24 cellular contexts compared by ENCODE assay signal in genomic region chr5:137939331-137939730, GRCh38. TPM values are rescaled to one million over a fixed set of nuclear protein-coding genes. Genes with fewer than 3 reads are reported as not detected.
DNase-seq lines count a peak whose midpoint lies in the region; ATAC-seq, FAIRE-seq and TF ChIP-seq lines count a peak whose summit lies in the region.
"Had no signal": no experiment of that assay in that cellular context is flagged by ENCODE, and none has a peak within 500 bp of the region (broad histone marks: within the 10 kb centered on the region; RNA-seq: fewer than 3 reads in every experiment).

No MANE protein-coding gene starts in this region.

- H3K4me2 ChIP-seq in endothelial cell of umbilical vein (ENCODE audit: insufficient read depth, low read length), result no peak overlapping the region
- H3K4me2 ChIP-seq: BLaER1 had no signal

- peaks cover 36% of the 10 kb centered on the region for H3K36me3 Mint-ChIP-seq in activated CD8-positive, alpha-beta T cell treated with anti-CD3 and anti-CD28 coated beads for 36 hours (ENCODE audit: low read depth)
- peaks cover 56% of the 10 kb centered on the region for H3K36me3 Mint-ChIP-seq in activated CD8-positive, alpha-beta T cell treated with anti-CD3 and anti-CD28 coated beads, Interleukin-2, amount 10 ng/mL, durations not matched to agents 7 days and 5 days (ENCODE audit: low read depth)
- peaks cover 64% of the 10 kb centered on the region for H3K36me3 Mint-ChIP-seq in stimulated activated naive CD8-positive, alpha-beta T cell treated with anti-CD3 and anti-CD28 coated beads, Interleukin-15, Interleukin-2, amounts not matched to agents 100 ng/mL and 50 ng/mL, for 24 hours (ENCODE audit: low read depth)

- CTCF ChIA-PET in activated CD8-positive, alpha-beta T cell treated with anti-CD3 and anti-CD28 coated beads for 36 hours (lab: Charles Lee), result no interaction called here
- CTCF ChIA-PET in activated CD8-positive, alpha-beta T cell treated with anti-CD3 and anti-CD28 coated beads, Interleukin-2, amount 10 ng/mL, durations not matched to agents 7 days and 5 days (lab: Charles Lee), result interaction anchor here (0.8 kb wide), 1 partner anchor 201 kb away, joined by 3 read pairs; no protein-coding TSS in a partner anchor
- CTCF ChIA-PET in endothelial cell of umbilical vein (lab: Charles Lee), result interaction anchor here (1.0 to 2.0 kb wide), 4 partner anchors 9 to 160 kb away, joined by 3 to 7 read pairs (median 4); no protein-coding TSS in a partner anchor

- H3K79me2 ChIP-seq in endothelial cell of umbilical vein (ENCODE audit: control insufficient read depth, insufficient read depth, low read length), result no peaks in the 10 kb centered on the region

- intact Hi-C loops in activated CD8-positive, alpha-beta T cell treated with anti-CD3 and anti-CD28 coated beads for 36 hours (cut with micrococcal nuclease), result no loop called here
- intact Hi-C loops in endothelial cell of umbilical vein (cut with micrococcal nuclease), result no loop called here

- no peaks in the 10 kb centered on the region for H3K27me3 Mint-ChIP-seq in activated CD8-positive, alpha-beta T cell treated with anti-CD3 and anti-CD28 coated beads for 36 hours
- H3K27me3 Mint-ChIP-seq in activated CD8-positive, alpha-beta T cell treated with anti-CD3 and anti-CD28 coated beads, Interleukin-2, amount 10 ng/mL, durations not matched to agents 7 days and 5 days (ENCODE audit: low read depth), result no peaks in the 10 kb centered on the region
- H3K27me3 Mint-ChIP-seq in stimulated activated naive CD8-positive, alpha-beta T cell treated with anti-CD3 and anti-CD28 coated beads, Interleukin-15, Interleukin-2, amounts not matched to agents 100 ng/mL and 50 ng/mL, for 24 hours, result no peaks in the 10 kb centered on the region
- H3K27me3 Mint-ChIP-seq: CD4-positive, alpha-beta memory T cell had no signal

- H3K9me3 Mint-ChIP-seq in activated CD8-positive, alpha-beta T cell treated with anti-CD3 and anti-CD28 coated beads for 36 hours, result no peaks in the 10 kb centered on the region
- no peaks in the 10 kb centered on the region for H3K9me3 Mint-ChIP-seq in activated CD8-positive, alpha-beta T cell treated with anti-CD3 and anti-CD28 coated beads, Interleukin-2, amount 10 ng/mL, durations not matched to agents 7 days and 5 days (ENCODE audit: insufficient read depth)
- H3K9me3 Mint-ChIP-seq in stimulated activated naive CD8-positive, alpha-beta T cell treated with anti-CD3 and anti-CD28 coated beads, Interleukin-15, Interleukin-2, amounts not matched to agents 100 ng/mL and 50 ng/mL, for 24 hours, result no peaks in the 10 kb centered on the region
- H3K9me3 Mint-ChIP-seq: CD4-positive, alpha-beta memory T cell had no signal

- peaks cover 5 to 7% of the 10 kb centered on the region in 2 experiments for H3K36me3 ChIP-seq in endothelial cell of umbilical vein (ENCODE audit: control insufficient read depth in 2 of 2, extremely low read depth in 1 of 2, insufficient read depth in 2 of 2, low read length in 2 of 2)

- no peak for DNase-seq in activated CD8-positive, alpha-beta T cell treated with anti-CD3 and anti-CD28 coated beads for 36 hours
- no peak for DNase-seq in activated CD8-positive, alpha-beta T cell treated with anti-CD3 and anti-CD28 coated beads, Interleukin-2, amount 10 ng/mL, durations not matched to agents 7 days and 5 days
- no peak for DNase-seq in stimulated activated naive CD8-positive, alpha-beta T cell treated with anti-CD3 and anti-CD28 coated beads, Interleukin-15, Interleukin-2, amounts not matched to agents 100 U/mL and 50 U/mL, for 24 hours
- no peak for DNase-seq in endothelial cell of umbilical vein (ENCODE audit: low read depth, low spot score)
- DNase-seq: Calu3; CD4-positive, alpha-beta memory T cell; GOT3; IMR-90; MG63; NCI-H1048; NCI-H1436; NCI-H1930; NCI-H345; NCI-H524 treated with DMSO at 0.1 percent for 48 hours had no signal

- peaks cover 19% of the 10 kb centered on the region for H3K4me1 Mint-ChIP-seq in activated CD8-positive, alpha-beta T cell treated with anti-CD3 and anti-CD28 coated beads for 36 hours (ENCODE audit: low read depth)
- no peaks in the 10 kb centered on the region for H3K4me1 Mint-ChIP-seq in activated CD8-positive, alpha-beta T cell treated with anti-CD3 and anti-CD28 coated beads, Interleukin-2, amount 10 ng/mL, durations not matched to agents 7 days and 5 days (ENCODE audit: low read depth)
- H3K4me1 Mint-ChIP-seq in stimulated activated naive CD8-positive, alpha-beta T cell treated with anti-CD3 and anti-CD28 coated beads, Interleukin-15, Interleukin-2, amounts not matched to agents 100 ng/mL and 50 ng/mL, for 24 hours (ENCODE audit: low read depth), result peaks cover 39% of the 10 kb centered on the region

- TSS peak; percentile 16 for BruUV-seq in endothelial cell of umbilical vein (replicated peaks; lab: Mats Ljungman, UMichigan)

- no peaks in the 10 kb centered on the region for H4K20me1 ChIP-seq in endothelial cell of umbilical vein (replicated peaks; ENCODE audit: control insufficient read depth, extremely low read depth, insufficient read depth, low read length)
- H4K20me1 ChIP-seq: BLaER1 had no signal

- no peak overlapping the region for H3K27ac ChIP-seq in endothelial cell of umbilical vein (ENCODE audit: insufficient read depth, low read depth, low read length)
- H3K27ac ChIP-seq: BLaER1 had no signal

- no peak for ATAC-seq in activated CD8-positive, alpha-beta T cell treated with anti-CD3 and anti-CD28 coated beads for 36 hours
- ATAC-seq in activated CD8-positive, alpha-beta T cell treated with anti-CD3 and anti-CD28 coated beads, Interleukin-2, amount 10 ng/mL, durations not matched to agents 7 days and 5 days, result no peak
- ATAC-seq in stimulated activated naive CD8-positive, alpha-beta T cell treated with anti-CD3 and anti-CD28 coated beads, Interleukin-15, Interleukin-2, amounts not matched to agents 100 U/mL and 50 U/mL, for 24 hours, result no peak
- no peak for ATAC-seq in HG03521 (IDR thresholded peaks at IDR 0.05; ENCODE audit: unreplicated experiment)
- no peak for ATAC-seq in activated CD4-positive, CD25-positive, alpha-beta regulatory T cell treated with anti-CD3 and anti-CD28 coated beads, Interleukin-2, amount 50 U/mL, for 24 hours
- ATAC-seq: HCT116 had no signal

- H3K4me3 ChIP-seq in endothelial cell of umbilical vein (replicated peaks in 1 of 3; ENCODE audit: insufficient read depth in 1 of 3, low read depth in 1 of 3, low read length in 3 of 3), result no peak overlapping the region
- H3K4me3 ChIP-seq: BLaER1, MG63 had no signal

- TF ChIP-seq POLR2A in endothelial cell of umbilical vein (IDR thresholded peaks at IDR 0.05; ENCODE audit: low read depth, low read length), result no peak

- H3K9ac ChIP-seq in endothelial cell of umbilical vein (replicated peaks; ENCODE audit: extremely low read depth, insufficient read depth, low read length), result no peak overlapping the region
- H3K9ac ChIP-seq: BLaER1 had no signal

- POLR2A ChIA-PET in activated CD8-positive, alpha-beta T cell treated with anti-CD3 and anti-CD28 coated beads for 36 hours (lab: Charles Lee), result no interaction called here
- POLR2A ChIA-PET in activated CD8-positive, alpha-beta T cell treated with anti-CD3 and anti-CD28 coated beads, Interleukin-2, amount 10 ng/mL, durations not matched to agents 7 days and 5 days (lab: Charles Lee), result no interaction called here
- POLR2A ChIA-PET in endothelial cell of umbilical vein (lab: Charles Lee), result no interaction called here

- no peaks in the 10 kb centered on the region for H3K9me1 ChIP-seq in endothelial cell of umbilical vein (replicated peaks; ENCODE audit: control insufficient read depth, extremely low read depth, insufficient read depth, low read length)

- TF ChIP-seq CTCF in activated CD8-positive, alpha-beta T cell treated with anti-CD3 and anti-CD28 coated beads for 36 hours (IDR thresholded peaks at IDR 0.05), result no peak
- TF ChIP-seq CTCF in endothelial cell of umbilical vein (IDR thresholded peaks at IDR 0.05; ENCODE audit: extremely low read depth in 1 of 2, insufficient read depth in 1 of 2, low read depth in 1 of 2, low read length in 2 of 2), result no peak

- no peak overlapping the region for H3K4me3 Mint-ChIP-seq in activated CD8-positive, alpha-beta T cell treated with anti-CD3 and anti-CD28 coated beads for 36 hours
- H3K4me3 Mint-ChIP-seq in activated CD8-positive, alpha-beta T cell treated with anti-CD3 and anti-CD28 coated beads, Interleukin-2, amount 10 ng/mL, durations not matched to agents 7 days and 5 days, result no peak overlapping the region
- peak overlapping the region; percentile 41 for H3K4me3 Mint-ChIP-seq in stimulated activated naive CD8-positive, alpha-beta T cell treated with anti-CD3 and anti-CD28 coated beads, Interleukin-15, Interleukin-2, amounts not matched to agents 100 ng/mL and 50 ng/mL, for 24 hours
- H3K4me3 Mint-ChIP-seq: CD4-positive, alpha-beta memory T cell had no signal

- peak overlapping the region; percentile 86 for H3K27ac Mint-ChIP-seq in activated CD8-positive, alpha-beta T cell treated with anti-CD3 and anti-CD28 coated beads for 36 hours
- H3K27ac Mint-ChIP-seq in activated CD8-positive, alpha-beta T cell treated with anti-CD3 and anti-CD28 coated beads, Interleukin-2, amount 10 ng/mL, durations not matched to agents 7 days and 5 days, result no peak overlapping the region
- peak overlapping the region; percentile 89 for H3K27ac Mint-ChIP-seq in stimulated activated naive CD8-positive, alpha-beta T cell treated with anti-CD3 and anti-CD28 coated beads, Interleukin-15, Interleukin-2, amounts not matched to agents 100 ng/mL and 50 ng/mL, for 24 hours

- dilution Hi-C loops in endothelial cell of umbilical vein (cut with MboI; ENCODE audit: extremely low pct_ligation_motif_present, low sequenced_read_pairs), result no loop called here

- no peaks in the 10 kb centered on the region for H3K4me1 ChIP-seq in endothelial cell of umbilical vein (ENCODE audit: control insufficient read depth, extremely low read depth, insufficient read depth, low read length)
- H3K4me1 ChIP-seq: BLaER1 had no signal

- H3K9me3 ChIP-seq in endothelial cell of umbilical vein (replicated peaks; ENCODE audit: control insufficient read depth, insufficient read depth, low read length), result no peaks in the 10 kb centered on the region
- H3K9me3 ChIP-seq: BLaER1, MG63 had no signal

- no peak overlapping the region for H2AFZ ChIP-seq in endothelial cell of umbilical vein (ENCODE audit: low read depth, low read length)

- no peak for FAIRE-seq in endothelial cell of umbilical vein (lab: Jason Lieb, UNC)
- FAIRE-seq: A204.1, GM12892, GM18507, HTR-8/SVneo had no signal

- H3K27me3 ChIP-seq in endothelial cell of umbilical vein (ENCODE audit: control insufficient read depth in 2 of 2, insufficient read depth in 2 of 2, low read length in 2 of 2), result no peaks in the 10 kb centered on the region
- H3K27me3 ChIP-seq: BLaER1, MG63 had no signal

RNA-seq across cellular contexts. Expression of gene PKD2L2, which starts 50.1 kb away (rescaled TPM):
- not detected for total RNA-seq in activated CD8-positive, alpha-beta T cell treated with anti-CD3 and anti-CD28 coated beads for 36 hours
- total RNA-seq in activated CD8-positive, alpha-beta T cell treated with anti-CD3 and anti-CD28 coated beads, Interleukin-2, amount 10 ng/mL, durations not matched to agents 7 days and 5 days, result not detected
- total RNA-seq in endothelial cell of umbilical vein, result not detected in 2 replicates
- polyA plus RNA-seq in endothelial cell of umbilical vein, result not detected in 2 replicates
- polyA plus RNA-seq in endothelial cell of umbilical vein (2011; cell fraction: cytosol; rRNA removed), result not detected in 2 replicates
- not detected in 2 replicates for polyA plus RNA-seq in endothelial cell of umbilical vein (2011; cell fraction: nucleus; rRNA removed)
- polyA plus RNA-seq in endothelial cell of umbilical vein (2012), result not detected in 2 replicates
- not detected in 2 replicates for polyA minus RNA-seq in endothelial cell of umbilical vein
- polyA minus RNA-seq in endothelial cell of umbilical vein (2011; cell fraction: cytosol; rRNA and poly(A)+ RNA removed), result not detected
- polyA minus RNA-seq in endothelial cell of umbilical vein (2011; cell fraction: nucleus; rRNA and poly(A)+ RNA removed), result not detected in 2 replicates
- total RNA-seq: Calu3; CD4-positive, alpha-beta memory T cell; IMR-90; RPMI7951 had no signal
- polyA plus RNA-seq: IMR-90 had no signal
